13 cellular contexts compared by ENCODE assay signal in genomic region chr9:81321551-81321950, GRCh38.
A peak's percentile ranks its signal among the peaks of the same experiment; 100 is the strongest.
DNase-seq lines count a peak whose midpoint lies in the region; ATAC-seq and TF ChIP-seq lines count a peak whose summit lies in the region.
"Had no signal": no experiment of that assay in that cellular context is flagged by ENCODE, and none has a peak within 500 bp of the region (broad histone marks: within the 10 kb centered on the region; RNA-seq: fewer than 3 reads in every experiment).

No MANE protein-coding gene starts in this region.

- H3K27ac ChIP-seq in IMR-90 (ENCODE audit: insufficient read depth, low read length) (no peak overlapping the region), VCaP (peak overlapping the region; percentile 36)
- H3K27ac ChIP-seq: A549, C4-2B had no signal

- no peak overlapping the region for H4K91ac ChIP-seq in IMR-90 (ENCODE audit: insufficient read depth, low read depth, low read length)

- H4K20me1 ChIP-seq in IMR-90 (ENCODE audit: insufficient read depth, low read length) = no peaks in the 10 kb centered on the region

- dilution Hi-C loops in IMR-90 (cut with HindIII; ENCODE audit: low sequenced_read_pairs, unreplicated experiment) = no loop called here

- TF ChIP-seq CTCF in IMR-90 (conservative IDR thresholded peaks at IDR 0.05; ENCODE audit: low read depth, low read length) (no peak), VCaP (conservative IDR thresholded peaks at IDR 0.05) (no peak)

- H2AFZ ChIP-seq in IMR-90 (replicated peaks; ENCODE audit: low read length, poor library complexity) = no peak overlapping the region

- intact Hi-C loops in IMR-90 (cut with micrococcal nuclease) = no loop called here

- BruUV-seq in IMR-90 (replicated peaks; lab: Mats Ljungman, UMichigan) = no TSS peak

- no peaks in the 10 kb centered on the region for H3K36me3 ChIP-seq in IMR-90 (ENCODE audit: control insufficient read depth, insufficient read depth, low read length)
- H3K36me3 ChIP-seq: BE2C had no signal

- CTCF ChIA-PET in IMR-90 (lab: Yijun Ruan, JAX) = no interaction called here

- no peak overlapping the region for H3K4me2 ChIP-seq in IMR-90 (ENCODE audit: low read depth, low read length)
- H3K4me2 ChIP-seq: A549 had no signal

- peaks cover 3% of the 10 kb centered on the region; the same call in 1 of the 2 replicates for H3K9me1 ChIP-seq in IMR-90 (ENCODE audit: insufficient read depth, low read length)

- H3K27me3 ChIP-seq in IMR-90 (ENCODE audit: control insufficient read depth, insufficient read depth, low read length) = no peaks in the 10 kb centered on the region
- H3K27me3 ChIP-seq: BE2C had no signal

- no peaks in the 10 kb centered on the region for H3K79me1 ChIP-seq in IMR-90 (ENCODE audit: low read depth in 1 of 2, low read length in 2 of 2)

- H3K9me3 ChIP-seq in IMR-90 (ENCODE audit: control insufficient read depth, insufficient read depth, low read length) = peaks cover 11% of the 10 kb centered on the region
- H3K9me3 ChIP-seq: BE2C had no signal

- no peak overlapping the region for H4K8ac ChIP-seq in IMR-90 (ENCODE audit: low read depth in 2 of 2, low read length in 2 of 2)

- no peak overlapping the region for H3K9ac ChIP-seq in IMR-90 (ENCODE audit: low read depth, low read length)

- DNase-seq in IMR-90 (peak; percentile 11), hepatic stellate cell (ENCODE audit: low spot score) (peak; percentile 28), pons (ENCODE audit: low spot score) (no peak)
- DNase-seq in activated naive CD4-positive, alpha-beta T cell treated with anti-CD3 and anti-CD28 coated beads, Interleukin-2, amount 50 U/mL, for 16 hours = no peak
- DNase-seq: CD4-positive, alpha-beta memory T cell; GDM1; H7 had no signal

- H3K4me3 ChIP-seq in IMR-90 (ENCODE audit: insufficient read depth, low read depth, low read length) = no peak overlapping the region
- H3K4me3 ChIP-seq: A549 had no signal

- ATAC-seq in IMR-90 (ENCODE audit: low read depth) (no peak), HG02623 (IDR thresholded peaks at IDR 0.05; ENCODE audit: unreplicated experiment) (no peak)
- ATAC-seq: A549, HepG2 had no signal

- no peak overlapping the region for H3K18ac ChIP-seq in IMR-90 (ENCODE audit: low read depth, low read length)

- in situ Hi-C loops in IMR-90 (cut with MboI; ENCODE audit: low sequenced_read_pairs) = no loop called here

- H3K4me1 ChIP-seq in IMR-90 (ENCODE audit: control insufficient read depth, insufficient read depth, low read length) = peaks cover 3% of the 10 kb centered on the region; the same call in 1 of the 2 replicates

- H2AK5ac ChIP-seq in IMR-90 (ENCODE audit: low read depth, low read length) = no peak overlapping the region

- no peak overlapping the region for H3K23ac ChIP-seq in IMR-90 (ENCODE audit: low read depth, low read length)

- H2BK15ac ChIP-seq in IMR-90 (ENCODE audit: low read depth, low read length) = no peak overlapping the region

- H3K14ac ChIP-seq in IMR-90 (replicated peaks; ENCODE audit: low read depth, low read length) = no peak overlapping the region

- no CpG with 5 or more reads among the region's 3 CpGs for WGBS in IMR-90 (ENCODE audit: extremely low coverage in 2 of 2, insufficient read length in 1 of 2), 2 experiments

- no peak overlapping the region for H2BK20ac ChIP-seq in IMR-90 (ENCODE audit: low read depth, low read length)

- H3K4ac ChIP-seq in IMR-90 (ENCODE audit: low read depth, low read length) = no peak overlapping the region

- TF ChIP-seq RAD21 in IMR-90 (IDR thresholded peaks at IDR 0.05; ENCODE audit: low read length) = no peak

- H4K5ac ChIP-seq in IMR-90 (ENCODE audit: low read depth, low read length) = no peak overlapping the region

- no peak overlapping the region for H2BK120ac ChIP-seq in IMR-90 (ENCODE audit: low read depth, low read length)

- no peak overlapping the region for H2AK9ac ChIP-seq in IMR-90 (replicated peaks; ENCODE audit: low read depth, low read length, poor library complexity)

- no peak overlapping the region for H3K56ac ChIP-seq in IMR-90 (ENCODE audit: extremely low read depth, insufficient read depth, low read length)

- no peak for TF ChIP-seq POLR2A in IMR-90 (IDR thresholded peaks at IDR 0.05; ENCODE audit: low read depth, low read length)

- H2BK5ac ChIP-seq in IMR-90 (ENCODE audit: low read depth, low read length, poor library complexity, severe bottlenecking) = no peak overlapping the region

- POLR2A ChIA-PET in IMR-90 (lab: Charles Lee; ENCODE audit: unreplicated experiment) = no interaction called here

TF ChIP-seq in IMR-90, 13 proteins besides CTCF, POLR2A, EP300 and RAD21:
- TF ChIP-seq RFX5 (IDR thresholded peaks at IDR 0.05; ENCODE audit: low read depth, low read length) (no peak), FOS (IDR thresholded peaks at IDR 0.05; ENCODE audit: low read depth, low read length) (no peak), BHLHE40 (IDR thresholded peaks at IDR 0.05; ENCODE audit: low read depth, low read length) (no peak), NFE2L2 (IDR thresholded peaks at IDR 0.05; ENCODE audit: low read depth, low read length) (no peak), MAFK (IDR thresholded peaks at IDR 0.05; ENCODE audit: low read depth, low read length) (no peak), MAZ (IDR thresholded peaks at IDR 0.05; ENCODE audit: borderline replicate concordance, low read depth, low read length) (no peak)

Comparison
In these comparisons a context has a peak if more than half of its experiments do, and no peak if none do; other contexts are left out.
1. DNase-seq: peak in IMR-90 (single experiment) and hepatic stellate cell (single experiment); none in pons (single experiment) and activated naive CD4-positive, alpha-beta T cell treated with anti-CD3 and anti-CD28 coated beads, Interleukin-2, amount 50 U/mL, for 16 hours (single experiment).